ENCODE assay signal across 12 cellular contexts in genomic region chr22:20062766-20063083, GRCh38. TPM values are rescaled to one million over a fixed set of nuclear protein-coding genes. Genes with fewer than 3 reads are reported as not detected.
DNase-seq lines count a peak whose midpoint lies in the region; ATAC-seq, FAIRE-seq and TF ChIP-seq lines count a peak whose summit lies in the region.
"Had no signal": no experiment of that assay in that cellular context is flagged by ENCODE, and none has a peak within 500 bp of the region (broad histone marks: within the 10 kb centered on the region; RNA-seq: fewer than 3 reads in every experiment).

No MANE protein-coding gene starts in this region.

- intact Hi-C loops in lower leg skin (cut with DNase I; ENCODE audit: low total_unique reads): no loop called here

- no peaks in the 10 kb centered on the region for H3K4me1 Mint-ChIP-seq in activated T-cell treated with anti-CD3 and anti-CD28 coated beads, Interleukin-2, amount 50 U/mL, for 24 hours (ENCODE audit: low read depth)

- no peaks in the 10 kb centered on the region for H3K9me3 Mint-ChIP-seq in activated T-cell treated with anti-CD3 and anti-CD28 coated beads, Interleukin-2, amount 50 U/mL, for 24 hours

- TF ChIP-seq POLR2A in lower leg skin (IDR thresholded peaks at IDR 0.05): no peak

- FAIRE-seq in RCC 7860 (lab: Jason Lieb, UNC): peak; percentile 7
- FAIRE-seq: A549 had no signal

- no peaks in the 10 kb centered on the region for H3K27me3 Mint-ChIP-seq in activated T-cell treated with anti-CD3 and anti-CD28 coated beads, Interleukin-2, amount 50 U/mL, for 24 hours

- no peak overlapping the region for H3K4me3 ChIP-seq in lower leg skin (ENCODE audit: low read depth, poor library complexity, severe bottlenecking)
- H3K4me3 ChIP-seq: A549, upper lobe of left lung had no signal

- H3K36me3 Mint-ChIP-seq in activated T-cell treated with anti-CD3 and anti-CD28 coated beads, Interleukin-2, amount 50 U/mL, for 24 hours (ENCODE audit: low read depth): peaks cover 50% of the 10 kb centered on the region

- peak; percentile 82 for ATAC-seq in esophagus mucosa
- ATAC-seq: A549 had no signal

- H3K27ac Mint-ChIP-seq in activated T-cell treated with anti-CD3 and anti-CD28 coated beads, Interleukin-2, amount 50 U/mL, for 24 hours: peak overlapping the region; percentile 64

- WGBS in lower leg skin, 2 donors: 72 to 74% methylated on average over 11 of the region's 11 CpGs

- DNase-seq in activated T-cell treated with anti-CD3 and anti-CD28 coated beads, Interleukin-2, amount 50 U/mL, for 24 hours: no peak
- no peak for DNase-seq in activated T-cell treated with anti-CD3 and anti-CD28 coated beads, Interleukin-2, amount 50 U/mL, for 48 hours
- DNase-seq in RCC 7860 (ENCODE audit: low spot score) (peak; percentile 57), renal cortical epithelial cell (ENCODE audit: low read depth) (peak; percentile 82), T-helper 1 cell (no peak), lower leg skin (ENCODE audit: low spot score in 2 of 2) (no peak), NCI-H2196 treated with DMSO at 0.1 percent for 48 hours (lab: John Stamatoyannopoulos, UW; ENCODE audit: unreplicated experiment) (no peak)
- DNase-seq: activated CD4-positive, alpha-beta T cell treated with anti-CD3 and anti-CD28 coated beads, Interleukin-2, amount 50 U/mL, for 1 hour; NCI-H2171; upper lobe of left lung had no signal

- no peak for TF ChIP-seq CTCF in lower leg skin (IDR thresholded peaks at IDR 0.05)

- no peak overlapping the region for H3K4me3 Mint-ChIP-seq in activated T-cell treated with anti-CD3 and anti-CD28 coated beads, Interleukin-2, amount 50 U/mL, for 24 hours

RNA-seq across cellular contexts. Expression of gene DGCR8, which starts 17.3 kb away (rescaled TPM):
- total RNA-seq in esophagus mucosa (16.2 TPM), renal cortical epithelial cell (15.3 and 36.6 TPM in 2 replicates), lower leg skin (10 to 100 TPM; 14.8 to 28.2 (median 21.8) TPM)

RNA-seq across cellular contexts. Expression of gene TANGO2, which starts 41.8 kb away (rescaled TPM):
- total RNA-seq in esophagus mucosa (10.6 TPM), renal cortical epithelial cell (34.9 and 56.3 TPM in 2 replicates), lower leg skin (10 to 100 TPM; 12.4 to 36.1 (median 19.8) TPM)

RNA-seq across cellular contexts. Expression of gene ARVCF, which starts 46.1 kb away (rescaled TPM):
- 3.1 TPM for total RNA-seq in esophagus mucosa
- total RNA-seq in renal cortical epithelial cell: 31.7 and 72.1 TPM in 2 replicates
- total RNA-seq in lower leg skin: 10 to 100 TPM; 25.2 to 53.7 (median 38.1) TPM

RNA-seq across cellular contexts. Expression of gene RANBP1, which starts 53.2 kb away (rescaled TPM):
- total RNA-seq in esophagus mucosa (141 TPM), renal cortical epithelial cell (173 and 360 TPM in 2 replicates), lower leg skin (100 to 1,000 TPM; 104 to 159 (median 119) TPM)

RNA-seq across cellular contexts. Expression of gene TRMT2A, which starts 54.3 kb away (rescaled TPM):
- total RNA-seq in esophagus mucosa: 31.8 TPM
- total RNA-seq in renal cortical epithelial cell: 28.8 and 29.3 TPM in 2 replicates
- total RNA-seq in lower leg skin: 10 to 100 TPM; 41.6 to 97.5 (median 52.8) TPM

Comparison
In these comparisons a context has a peak if more than half of its experiments do, and no peak if none do; other contexts are left out.
1. DNase-seq: peak in RCC 7860 (single experiment) and renal cortical epithelial cell (single experiment); none in activated T-cell treated with anti-CD3 and anti-CD28 coated beads, Interleukin-2, amount 50 U/mL, for 24 hours (single experiment), activated T-cell treated with anti-CD3 and anti-CD28 coated beads, Interleukin-2, amount 50 U/mL, for 48 hours (0 of 2), T-helper 1 cell (0 of 5), lower leg skin (0 of 2) and NCI-H2196 treated with DMSO at 0.1 percent for 48 hours (single experiment).